Comparison of ENCODE assay signal across 27 cellular contexts in genomic region chr2:31052284-31052683, GRCh38.
"Had no signal": no experiment of that assay in that cellular context is flagged by ENCODE, and none has a peak within 500 bp of the region (broad histone marks: within the 10 kb centered on the region; RNA-seq: fewer than 3 reads in every experiment).

No MANE protein-coding gene starts in this region.

- H3K4me3 Mint-ChIP-seq: activated CD4-positive, alpha-beta memory T cell treated with anti-CD3 and anti-CD28 coated beads for 36 hours; activated CD4-positive, alpha-beta T cell treated with anti-CD3 and anti-CD28 coated beads for 36 hours; activated CD4-positive, alpha-beta T cell treated with anti-CD3 and anti-CD28 coated beads, Interleukin-2, amount 10 ng/mL, durations not matched to agents 24 days and 14 days; activated naive CD4-positive, alpha-beta T cell treated with anti-CD3 and anti-CD28 coated beads for 36 hours; activated naive CD4-positive, alpha-beta T cell treated with anti-CD3 and anti-CD28 coated beads, Interleukin-2, amount 50 U/mL, for 24 hours; activated naive CD8-positive, alpha-beta T cell treated with anti-CD3 and anti-CD28 coated beads for 36 hours; activated naive CD8-positive, alpha-beta T cell treated with anti-CD3 and anti-CD28 coated beads, Interleukin-2, amount 50 U/mL, for 24 hours; activated T-helper 1 cell treated with anti-CD3 and anti-CD28 coated beads, Interleukin-12 subunit alpha, Interleukin-12 subunit beta, Interleukin-2, Interleukin-4 antibody, amounts not matched to agents 30 ng/mL and 10 ng/mL and 1 ng/mL, durations not matched to agents 14 hours and 24 hours and 36 hours; T-helper 17 cell; T-helper 2 cell treated with Interferon-gamma antibody and Interleukin-4, amounts not matched to agents 5 μg/mL and 100 μg/mL, for 36 hours had no signal

- ATAC-seq: body of pancreas, esophagus mucosa, T-helper 17 cell had no signal

- DNase-seq: activated CD4-positive, alpha-beta T cell treated with anti-CD3 and anti-CD28 coated beads, Interleukin-2, amount 10 ng/mL, durations not matched to agents 24 days and 14 days; activated CD4-positive, CD25-positive, alpha-beta regulatory T cell; activated CD4-positive, CD25-positive, alpha-beta regulatory T cell treated with anti-CD3 and anti-CD28 coated beads, Interleukin-2, amount 50 U/mL, for 72 hours; activated CD8-positive, alpha-beta memory T cell treated with anti-CD3 and anti-CD28 coated beads for 24 hours; activated effector memory CD4-positive, alpha-beta T cell treated with anti-CD3 and anti-CD28 coated beads, Interleukin-2, amount 50 U/mL, for 16 hours; activated naive CD4-positive, alpha-beta T cell treated with anti-CD3 and anti-CD28 coated beads for 36 hours; activated naive CD8-positive, alpha-beta T cell treated with anti-CD3 and anti-CD28 coated beads, Interleukin-2, amount 50 U/mL, for 24 hours; activated T-cell treated with anti-CD3 and anti-CD28 coated beads, Interleukin-2, amount 50 U/mL, for 1 hour; adrenal gland; amygdala; aorta; body of pancreas; caudate nucleus; cortex of kidney; effector CD8-positive, alpha-beta T cell; foreskin fibroblast; head of caudate nucleus; T-helper 17 cell; T1000 had no signal

- H3K27ac Mint-ChIP-seq: activated CD4-positive, alpha-beta memory T cell treated with anti-CD3 and anti-CD28 coated beads for 36 hours; activated CD4-positive, alpha-beta T cell treated with anti-CD3 and anti-CD28 coated beads for 36 hours; activated CD4-positive, alpha-beta T cell treated with anti-CD3 and anti-CD28 coated beads, Interleukin-2, amount 10 ng/mL, durations not matched to agents 24 days and 14 days; activated naive CD4-positive, alpha-beta T cell treated with anti-CD3 and anti-CD28 coated beads for 36 hours; activated naive CD4-positive, alpha-beta T cell treated with anti-CD3 and anti-CD28 coated beads, Interleukin-2, amount 50 U/mL, for 24 hours; activated naive CD8-positive, alpha-beta T cell treated with anti-CD3 and anti-CD28 coated beads for 36 hours; activated naive CD8-positive, alpha-beta T cell treated with anti-CD3 and anti-CD28 coated beads, Interleukin-2, amount 50 U/mL, for 24 hours; T-helper 17 cell; T-helper 2 cell treated with Interferon-gamma antibody and Interleukin-4, amounts not matched to agents 5 μg/mL and 100 μg/mL, for 36 hours had no signal

- H3K9me3 Mint-ChIP-seq: activated CD4-positive, alpha-beta memory T cell treated with anti-CD3 and anti-CD28 coated beads for 36 hours; activated CD4-positive, alpha-beta T cell treated with anti-CD3 and anti-CD28 coated beads, Interleukin-2, amount 10 ng/mL, durations not matched to agents 24 days and 14 days; activated naive CD4-positive, alpha-beta T cell treated with anti-CD3 and anti-CD28 coated beads for 36 hours; activated naive CD4-positive, alpha-beta T cell treated with anti-CD3 and anti-CD28 coated beads, Interleukin-2, amount 50 U/mL, for 24 hours; activated naive CD8-positive, alpha-beta T cell treated with anti-CD3 and anti-CD28 coated beads for 36 hours; activated naive CD8-positive, alpha-beta T cell treated with anti-CD3 and anti-CD28 coated beads, Interleukin-2, amount 50 U/mL, for 24 hours; activated T-helper 1 cell treated with anti-CD3 and anti-CD28 coated beads, Interleukin-12 subunit alpha, Interleukin-12 subunit beta, Interleukin-2, Interleukin-4 antibody, amounts not matched to agents 30 ng/mL and 10 ng/mL and 1 ng/mL, durations not matched to agents 14 hours and 24 hours and 36 hours; activated T-helper 2 cell treated with anti-CD3 and anti-CD28 coated beads, Interferon-gamma antibody, Interleukin-2, Interleukin-4, amounts not matched to agents 10 μg/mL and 5 μg/mL and 100 μg/mL, durations not matched to agents 14 hours and 24 hours and 36 hours; T-helper 2 cell treated with Interferon-gamma antibody and Interleukin-4, amounts not matched to agents 5 μg/mL and 100 μg/mL, for 36 hours had no signal

- H3K27me3 Mint-ChIP-seq: activated CD4-positive, alpha-beta T cell treated with anti-CD3 and anti-CD28 coated beads, Interleukin-2, amount 10 ng/mL, durations not matched to agents 24 days and 14 days; activated naive CD8-positive, alpha-beta T cell treated with anti-CD3 and anti-CD28 coated beads for 36 hours had no signal

- H3K27me3 ChIP-seq: adrenal gland, body of pancreas had no signal

- H3K4me3 ChIP-seq: adrenal gland, body of pancreas had no signal

- H3K9me3 ChIP-seq: adrenal gland, body of pancreas had no signal

- H3K4me1 ChIP-seq: adrenal gland, body of pancreas had no signal

- H3K27ac ChIP-seq: adrenal gland, body of pancreas had no signal

- H3K36me3 ChIP-seq: adrenal gland had no signal

- H3K4me1 Mint-ChIP-seq: activated naive CD4-positive, alpha-beta T cell treated with anti-CD3 and anti-CD28 coated beads, Interleukin-2, amount 50 U/mL, for 24 hours; T-helper 17 cell had no signal

- H3K36me3 Mint-ChIP-seq: activated CD4-positive, alpha-beta memory T cell treated with anti-CD3 and anti-CD28 coated beads for 36 hours; activated naive CD4-positive, alpha-beta T cell treated with anti-CD3 and anti-CD28 coated beads, Interleukin-2, amount 50 U/mL, for 24 hours; activated naive CD8-positive, alpha-beta T cell treated with anti-CD3 and anti-CD28 coated beads for 36 hours had no signal
